8 cellular contexts compared by ENCODE assay signal in genomic region chr22:44685384-44686056, GRCh38. TPM values are rescaled to one million over a fixed set of nuclear protein-coding genes. Genes with fewer than 3 reads are reported as not detected.
DNase-seq lines count a peak whose midpoint lies in the region; ATAC-seq and TF ChIP-seq lines count a peak whose summit lies in the region.

No MANE protein-coding gene starts in this region.

- no peak overlapping the region for H3K4me2 ChIP-seq in trophoblast cell (ENCODE audit: low read length)

- no peaks in the 10 kb centered on the region for H3K36me3 ChIP-seq in A673 (ENCODE audit: insufficient read depth, low read length, poor library complexity, severe bottlenecking)
- H3K36me3 ChIP-seq in trophoblast cell (ENCODE audit: control insufficient read depth in 1 of 2, insufficient read depth in 2 of 2, low read length in 2 of 2): no peaks in the 10 kb centered on the region

- no peak for TF ChIP-seq CTCF in A673 (conservative IDR thresholded peaks at IDR 0.05; ENCODE audit: low read depth, low read length)

- H3K4ac ChIP-seq in trophoblast cell (ENCODE audit: low read depth, low read length): no peak overlapping the region

- peak overlapping the region; percentile 93 for H3K27ac Mint-ChIP-seq in effector memory CD8-positive, alpha-beta T cell

- H2AFZ ChIP-seq in trophoblast cell (ENCODE audit: insufficient read depth, low read length, poor library complexity): no peak overlapping the region

- no peak overlapping the region for H3K9ac ChIP-seq in trophoblast cell (ENCODE audit: low read length)

- CTCF ChIA-PET in A673 (lab: Charles Lee): interaction anchor here (0.5 to 1.3 kb wide), 9 partner anchors 17 to 659 kb away, joined by 3 to 4 read pairs (median 3); no protein-coding TSS in a partner anchor

- peak; percentile 46 for ATAC-seq in GM19035 (IDR thresholded peaks at IDR 0.05; ENCODE audit: unreplicated experiment)
- peak; percentile 87 for ATAC-seq in effector memory CD8-positive, alpha-beta T cell (replicated peaks)
- no peak for ATAC-seq in GM18519 (IDR thresholded peaks at IDR 0.05; ENCODE audit: low FRiP score, unreplicated experiment)

- intact Hi-C loops in A673 (cut with micrococcal nuclease; ENCODE audit: unreplicated experiment): no loop called here

- H3K27me3 ChIP-seq in A673 (replicated peaks; ENCODE audit: insufficient read depth, low read depth, low read length, poor library complexity) (no peaks in the 10 kb centered on the region), trophoblast cell (ENCODE audit: insufficient read depth, low read length) (no peaks in the 10 kb centered on the region)

- peaks cover 31% of the 10 kb centered on the region for H3K36me3 Mint-ChIP-seq in effector memory CD8-positive, alpha-beta T cell (ENCODE audit: insufficient read depth)

- H4K91ac ChIP-seq in trophoblast cell (ENCODE audit: low read depth, low read length): peak overlapping the region; percentile 36

- H3K79me2 ChIP-seq in trophoblast cell (ENCODE audit: control insufficient read depth, insufficient read depth, low read length, poor library complexity): no peaks in the 10 kb centered on the region

- peak overlapping the region; percentile 1 for H2BK5ac ChIP-seq in trophoblast cell (ENCODE audit: low read depth, low read length, poor library complexity)

- no peaks in the 10 kb centered on the region for H3K27me3 Mint-ChIP-seq in effector memory CD8-positive, alpha-beta T cell

- peak overlapping the region; percentile 44 for H4K8ac ChIP-seq in trophoblast cell (ENCODE audit: low read depth, low read length)

- no CpG with 5 or more reads among the region's 11 CpGs for WGBS in trophoblast cell (ENCODE audit: extremely low coverage, insufficient coverage, insufficient read length)

- no TSS peak for BruUV-seq in A673 (replicated peaks; lab: Mats Ljungman, UMichigan)

- H3K9me3 ChIP-seq in A673 (ENCODE audit: low read depth, low read length, poor library complexity, severe bottlenecking) (no peaks in the 10 kb centered on the region), trophoblast cell (ENCODE audit: insufficient read depth, low read depth, low read length) (no peaks in the 10 kb centered on the region)

- POLR2A ChIA-PET in A673 (lab: Charles Lee; ENCODE audit: low non-redundant PET): no interaction called here

- H3K9me3 Mint-ChIP-seq in effector memory CD8-positive, alpha-beta T cell: no peaks in the 10 kb centered on the region

- no peak overlapping the region for H3K4me3 ChIP-seq in A673 (ENCODE audit: low read depth, low read length, poor library complexity, severe bottlenecking)
- H3K4me3 ChIP-seq in trophoblast cell (ENCODE audit: low read depth, low read length): no peak overlapping the region

- peak overlapping the region; percentile 14 for H2AK5ac ChIP-seq in trophoblast cell (ENCODE audit: low read length)

- H3K27ac ChIP-seq in A673 (ENCODE audit: low read depth, low read length, poor library complexity, severe bottlenecking) (no peak overlapping the region), trophoblast cell (ENCODE audit: low read depth, low read length) (no peak overlapping the region)

- H3K18ac ChIP-seq in trophoblast cell (ENCODE audit: low read length): peak overlapping the region; percentile 37

- peak overlapping the region; percentile 3 for H2BK120ac ChIP-seq in trophoblast cell (ENCODE audit: insufficient read depth, low read length, poor library complexity)

- peak overlapping the region; percentile 34 for H2BK12ac ChIP-seq in trophoblast cell (ENCODE audit: low read length)

- no peak overlapping the region for H3K23ac ChIP-seq in trophoblast cell (ENCODE audit: low read length)

- H3K79me1 ChIP-seq in trophoblast cell (ENCODE audit: low read length): peaks cover 18% of the 10 kb centered on the region

- H3K4me1 ChIP-seq in A673 (ENCODE audit: insufficient read depth, low read length, poor library complexity, severe bottlenecking) (peaks cover 9% of the 10 kb centered on the region), trophoblast cell (ENCODE audit: control insufficient read depth in 1 of 2, insufficient read depth in 2 of 2, low read length in 2 of 2) (peaks cover 25 to 28% of the 10 kb centered on the region in 2 experiments)

- DNase-seq in A673 (ENCODE audit: low spot score) (peak; percentile 71), NCI-H187 treated with DMSO at 0.1 percent for 48 hours (lab: John Stamatoyannopoulos, UW) (peak; percentile 15), trophoblast cell (peak in 1 of 2 donors; percentile 15), putamen (ENCODE audit: low spot score) (no peak)
- DNase-seq in activated CD4-positive, alpha-beta T cell treated with anti-CD3 and anti-CD28 coated beads, Interleukin-2, amount 50 U/mL, for 4 hours: peak; percentile 82 to 84
- peak; percentile 84 to 86 (median 84) for DNase-seq in effector memory CD8-positive, alpha-beta T cell

- peak overlapping the region; percentile 76 to 82 for H3K4me3 Mint-ChIP-seq in effector memory CD8-positive, alpha-beta T cell

- H4K12ac ChIP-seq in trophoblast cell (ENCODE audit: low read depth, low read length): no peak overlapping the region

- H3K4me1 Mint-ChIP-seq in effector memory CD8-positive, alpha-beta T cell (ENCODE audit: low read depth in 2 of 2): peaks cover 50 to 59% of the 10 kb centered on the region in 2 donors

- peak overlapping the region; percentile 4 for H3K14ac ChIP-seq in trophoblast cell (ENCODE audit: low read length)

RNA-seq across cellular contexts. Expression of gene PRR5, which starts 16.5 kb away (rescaled TPM):
- 15.6 and 17.9 TPM in 2 replicates for total RNA-seq in A673 (2021)
- polyA plus RNA-seq in trophoblast cell (2013): 60.6 and 63.8 TPM in 2 replicates
